Comparison of ENCODE assay signal across 1 cellular context in the genomic region with DNA sequence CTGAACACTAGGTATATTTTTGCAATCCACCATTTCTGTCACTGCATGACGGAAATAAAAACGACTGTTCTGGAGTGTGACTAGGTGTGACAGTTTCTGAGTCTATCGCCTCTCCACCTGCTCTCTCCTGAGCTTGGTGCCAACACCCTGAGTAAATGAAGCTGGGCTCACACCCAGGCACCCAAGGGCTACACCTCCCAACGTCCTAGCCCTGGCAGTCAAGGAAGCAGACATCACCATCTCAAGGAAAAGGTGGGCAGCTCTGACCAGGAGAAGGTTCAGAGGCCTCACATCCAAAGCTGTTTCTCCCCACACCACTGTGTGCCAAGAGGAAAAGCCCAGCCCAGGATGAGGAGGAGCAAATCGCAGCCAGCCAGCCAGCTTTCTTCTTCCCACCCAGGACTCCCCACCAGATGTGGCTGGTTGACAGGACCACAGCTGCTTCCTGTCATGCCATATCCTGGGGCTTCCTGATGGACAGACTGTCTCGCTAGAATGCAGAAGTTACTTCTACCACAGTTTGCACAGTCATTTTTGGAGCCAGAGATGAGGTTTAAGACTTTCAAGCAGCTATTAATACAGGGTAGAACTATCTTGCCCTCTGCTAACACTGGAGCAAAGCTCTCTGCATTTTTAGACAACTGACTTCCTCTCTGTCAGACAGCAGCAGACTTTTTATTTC.
TF ChIP-seq lines count a peak whose summit lies in the region.

No MANE protein-coding gene starts in this region.

TF ChIP-seq in GM12878, 131 proteins besides CTCF, POLR2A, EP300 and RAD21 (continued from another document and continues in another):
- peak in 1 of 2 experiments; percentile 92; a peak in 2 of 4 replicates for TF ChIP-seq ETV6 (conservative IDR thresholded peaks at IDR 0.05 in 1 of 2, IDR thresholded peaks at IDR 0.05 in 1 of 2; ENCODE audit: borderline replicate concordance in 1 of 2, low read depth in 1 of 2)
- TF ChIP-seq CREB1 (IDR thresholded peaks at IDR 0.05; ENCODE audit: low read depth), result peak; percentile 73
- TF ChIP-seq, protein P1, sequence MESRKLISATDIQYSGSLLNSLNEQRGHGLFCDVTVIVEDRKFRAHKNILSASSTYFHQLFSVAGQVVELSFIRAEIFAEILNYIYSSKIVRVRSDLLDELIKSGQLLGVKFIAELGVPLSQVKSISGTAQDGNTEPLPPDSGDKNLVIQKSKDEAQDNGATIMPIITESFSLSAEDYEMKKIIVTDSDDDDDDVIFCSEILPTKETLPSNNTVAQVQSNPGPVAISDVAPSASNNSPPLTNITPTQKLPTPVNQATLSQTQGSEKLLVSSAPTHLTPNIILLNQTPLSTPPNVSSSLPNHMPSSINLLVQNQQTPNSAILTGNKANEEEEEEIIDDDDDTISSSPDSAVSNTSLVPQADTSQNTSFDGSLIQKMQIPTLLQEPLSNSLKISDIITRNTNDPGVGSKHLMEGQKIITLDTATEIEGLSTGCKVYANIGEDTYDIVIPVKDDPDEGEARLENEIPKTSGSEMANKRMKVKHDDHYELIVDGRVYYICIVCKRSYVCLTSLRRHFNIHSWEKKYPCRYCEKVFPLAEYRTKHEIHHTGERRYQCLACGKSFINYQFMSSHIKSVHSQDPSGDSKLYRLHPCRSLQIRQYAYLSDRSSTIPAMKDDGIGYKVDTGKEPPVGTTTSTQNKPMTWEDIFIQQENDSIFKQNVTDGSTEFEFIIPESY (IDR thresholded peaks at IDR 0.05), result no peak
- TF ChIP-seq CBFB (IDR thresholded peaks at IDR 0.05; ENCODE audit: low read depth), result peak; percentile 88
- no peak for TF ChIP-seq KAT2A (conservative IDR thresholded peaks at IDR 0.05; ENCODE audit: control insufficient read depth, low read depth, low read length)
- peak; percentile 96 for TF ChIP-seq MTA3 (IDR thresholded peaks at IDR 0.05; ENCODE audit: borderline replicate concordance, low read length)
- TF ChIP-seq RUNX3 (IDR thresholded peaks at IDR 0.05; ENCODE audit: low read length), result peak; percentile 98
- TF ChIP-seq RAD51 (IDR thresholded peaks at IDR 0.05), result peak; percentile 22; the same call in 1 of the 2 replicates
- peak; percentile 99 for TF ChIP-seq NFIC (IDR thresholded peaks at IDR 0.05; ENCODE audit: low read depth, low read length)
- TF ChIP-seq, protein P2, sequence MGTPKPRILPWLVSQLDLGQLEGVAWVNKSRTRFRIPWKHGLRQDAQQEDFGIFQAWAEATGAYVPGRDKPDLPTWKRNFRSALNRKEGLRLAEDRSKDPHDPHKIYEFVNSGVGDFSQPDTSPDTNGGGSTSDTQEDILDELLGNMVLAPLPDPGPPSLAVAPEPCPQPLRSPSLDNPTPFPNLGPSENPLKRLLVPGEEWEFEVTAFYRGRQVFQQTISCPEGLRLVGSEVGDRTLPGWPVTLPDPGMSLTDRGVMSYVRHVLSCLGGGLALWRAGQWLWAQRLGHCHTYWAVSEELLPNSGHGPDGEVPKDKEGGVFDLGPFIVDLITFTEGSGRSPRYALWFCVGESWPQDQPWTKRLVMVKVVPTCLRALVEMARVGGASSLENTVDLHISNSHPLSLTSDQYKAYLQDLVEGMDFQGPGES (IDR thresholded peaks at IDR 0.05), result 0 out of 2 replicates have a peak, but pooled peaks have one; percentile 10
- peak; percentile 90; the same call in 1 of the 2 replicates for TF ChIP-seq ZBED1 (IDR thresholded peaks at IDR 0.05; ENCODE audit: borderline replicate concordance)
- 0 out of 2 replicates have a peak, but pooled peaks have one; percentile 40 for TF ChIP-seq RCOR1 (conservative IDR thresholded peaks at IDR 0.05; ENCODE audit: low read depth, low read length)
- 0 out of 2 replicates have a peak, but pooled peaks have one; percentile 34 for TF ChIP-seq WRNIP1 (IDR thresholded peaks at IDR 0.05; ENCODE audit: borderline replicate concordance, low read depth, low read length)
- TF ChIP-seq MXI1 (IDR thresholded peaks at IDR 0.05; ENCODE audit: low read depth, low read length), result peak; percentile 76
- TF ChIP-seq, protein P3, sequence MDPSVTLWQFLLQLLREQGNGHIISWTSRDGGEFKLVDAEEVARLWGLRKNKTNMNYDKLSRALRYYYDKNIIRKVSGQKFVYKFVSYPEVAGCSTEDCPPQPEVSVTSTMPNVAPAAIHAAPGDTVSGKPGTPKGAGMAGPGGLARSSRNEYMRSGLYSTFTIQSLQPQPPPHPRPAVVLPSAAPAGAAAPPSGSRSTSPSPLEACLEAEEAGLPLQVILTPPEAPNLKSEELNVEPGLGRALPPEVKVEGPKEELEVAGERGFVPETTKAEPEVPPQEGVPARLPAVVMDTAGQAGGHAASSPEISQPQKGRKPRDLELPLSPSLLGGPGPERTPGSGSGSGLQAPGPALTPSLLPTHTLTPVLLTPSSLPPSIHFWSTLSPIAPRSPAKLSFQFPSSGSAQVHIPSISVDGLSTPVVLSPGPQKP (IDR thresholded peaks at IDR 0.05; ENCODE audit: low read depth, low read length), result no peak
- TF ChIP-seq, protein P4, sequence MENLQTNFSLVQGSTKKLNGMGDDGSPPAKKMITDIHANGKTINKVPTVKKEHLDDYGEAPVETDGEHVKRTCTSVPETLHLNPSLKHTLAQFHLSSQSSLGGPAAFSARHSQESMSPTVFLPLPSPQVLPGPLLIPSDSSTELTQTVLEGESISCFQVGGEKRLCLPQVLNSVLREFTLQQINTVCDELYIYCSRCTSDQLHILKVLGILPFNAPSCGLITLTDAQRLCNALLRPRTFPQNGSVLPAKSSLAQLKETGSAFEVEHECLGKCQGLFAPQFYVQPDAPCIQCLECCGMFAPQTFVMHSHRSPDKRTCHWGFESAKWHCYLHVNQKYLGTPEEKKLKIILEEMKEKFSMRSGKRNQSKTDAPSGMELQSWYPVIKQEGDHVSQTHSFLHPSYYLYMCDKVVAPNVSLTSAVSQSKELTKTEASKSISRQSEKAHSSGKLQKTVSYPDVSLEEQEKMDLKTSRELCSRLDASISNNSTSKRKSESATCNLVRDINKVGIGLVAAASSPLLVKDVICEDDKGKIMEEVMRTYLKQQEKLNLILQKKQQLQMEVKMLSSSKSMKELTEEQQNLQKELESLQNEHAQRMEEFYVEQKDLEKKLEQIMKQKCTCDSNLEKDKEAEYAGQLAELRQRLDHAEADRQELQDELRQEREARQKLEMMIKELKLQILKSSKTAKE (IDR thresholded peaks at IDR 0.05; ENCODE audit: low read depth, poor library complexity, severe bottlenecking), result peak; percentile 98
- TF ChIP-seq CEBPB (IDR thresholded peaks at IDR 0.05; ENCODE audit: borderline replicate concordance in 1 of 2, low read depth in 2 of 2, low read length in 2 of 2), result no peak; a peak in 1 of 4 replicates
- peak; percentile 85; the same call in 1 of the 2 replicates for TF ChIP-seq CBX5 (IDR thresholded peaks at IDR 0.05; ENCODE audit: low read depth)
- TF ChIP-seq IKZF1 (conservative IDR thresholded peaks at IDR 0.05), result peak; percentile 98
- TF ChIP-seq, protein P5, sequence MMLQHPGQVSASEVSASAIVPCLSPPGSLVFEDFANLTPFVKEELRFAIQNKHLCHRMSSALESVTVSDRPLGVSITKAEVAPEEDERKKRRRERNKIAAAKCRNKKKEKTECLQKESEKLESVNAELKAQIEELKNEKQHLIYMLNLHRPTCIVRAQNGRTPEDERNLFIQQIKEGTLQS (IDR thresholded peaks at IDR 0.05; ENCODE audit: borderline replicate concordance, extremely low read depth, low read depth, low read length), result no peak
- peak; percentile 96 for TF ChIP-seq JUND (IDR thresholded peaks at IDR 0.05; ENCODE audit: low read depth, low read length)
- TF ChIP-seq, protein P6, sequence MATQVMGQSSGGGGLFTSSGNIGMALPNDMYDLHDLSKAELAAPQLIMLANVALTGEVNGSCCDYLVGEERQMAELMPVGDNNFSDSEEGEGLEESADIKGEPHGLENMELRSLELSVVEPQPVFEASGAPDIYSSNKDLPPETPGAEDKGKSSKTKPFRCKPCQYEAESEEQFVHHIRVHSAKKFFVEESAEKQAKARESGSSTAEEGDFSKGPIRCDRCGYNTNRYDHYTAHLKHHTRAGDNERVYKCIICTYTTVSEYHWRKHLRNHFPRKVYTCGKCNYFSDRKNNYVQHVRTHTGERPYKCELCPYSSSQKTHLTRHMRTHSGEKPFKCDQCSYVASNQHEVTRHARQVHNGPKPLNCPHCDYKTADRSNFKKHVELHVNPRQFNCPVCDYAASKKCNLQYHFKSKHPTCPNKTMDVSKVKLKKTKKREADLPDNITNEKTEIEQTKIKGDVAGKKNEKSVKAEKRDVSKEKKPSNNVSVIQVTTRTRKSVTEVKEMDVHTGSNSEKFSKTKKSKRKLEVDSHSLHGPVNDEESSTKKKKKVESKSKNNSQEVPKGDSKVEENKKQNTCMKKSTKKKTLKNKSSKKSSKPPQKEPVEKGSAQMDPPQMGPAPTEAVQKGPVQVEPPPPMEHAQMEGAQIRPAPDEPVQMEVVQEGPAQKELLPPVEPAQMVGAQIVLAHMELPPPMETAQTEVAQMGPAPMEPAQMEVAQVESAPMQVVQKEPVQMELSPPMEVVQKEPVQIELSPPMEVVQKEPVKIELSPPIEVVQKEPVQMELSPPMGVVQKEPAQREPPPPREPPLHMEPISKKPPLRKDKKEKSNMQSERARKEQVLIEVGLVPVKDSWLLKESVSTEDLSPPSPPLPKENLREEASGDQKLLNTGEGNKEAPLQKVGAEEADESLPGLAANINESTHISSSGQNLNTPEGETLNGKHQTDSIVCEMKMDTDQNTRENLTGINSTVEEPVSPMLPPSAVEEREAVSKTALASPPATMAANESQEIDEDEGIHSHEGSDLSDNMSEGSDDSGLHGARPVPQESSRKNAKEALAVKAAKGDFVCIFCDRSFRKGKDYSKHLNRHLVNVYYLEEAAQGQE (IDR thresholded peaks at IDR 0.05; ENCODE audit: low read depth, low read length), result peak; percentile 36; the same call in 1 of the 2 replicates
- TF ChIP-seq SPI1 (IDR thresholded peaks at IDR 0.05; ENCODE audit: borderline replicate concordance, insufficient read depth, low read depth, low read length), result peak; percentile 87
- TF ChIP-seq, protein P7, sequence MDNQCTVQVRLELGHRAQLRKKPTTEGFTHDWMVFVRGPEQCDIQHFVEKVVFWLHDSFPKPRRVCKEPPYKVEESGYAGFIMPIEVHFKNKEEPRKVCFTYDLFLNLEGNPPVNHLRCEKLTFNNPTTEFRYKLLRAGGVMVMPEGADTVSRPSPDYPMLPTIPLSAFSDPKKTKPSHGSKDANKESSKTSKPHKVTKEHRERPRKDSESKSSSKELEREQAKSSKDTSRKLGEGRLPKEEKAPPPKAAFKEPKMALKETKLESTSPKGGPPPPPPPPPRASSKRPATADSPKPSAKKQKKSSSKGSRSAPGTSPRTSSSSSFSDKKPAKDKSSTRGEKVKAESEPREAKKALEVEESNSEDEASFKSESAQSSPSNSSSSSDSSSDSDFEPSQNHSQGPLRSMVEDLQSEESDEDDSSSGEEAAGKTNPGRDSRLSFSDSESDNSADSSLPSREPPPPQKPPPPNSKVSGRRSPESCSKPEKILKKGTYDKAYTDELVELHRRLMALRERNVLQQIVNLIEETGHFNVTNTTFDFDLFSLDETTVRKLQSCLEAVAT (IDR thresholded peaks at IDR 0.05), result peak; percentile 87
- TF ChIP-seq, protein P8, sequence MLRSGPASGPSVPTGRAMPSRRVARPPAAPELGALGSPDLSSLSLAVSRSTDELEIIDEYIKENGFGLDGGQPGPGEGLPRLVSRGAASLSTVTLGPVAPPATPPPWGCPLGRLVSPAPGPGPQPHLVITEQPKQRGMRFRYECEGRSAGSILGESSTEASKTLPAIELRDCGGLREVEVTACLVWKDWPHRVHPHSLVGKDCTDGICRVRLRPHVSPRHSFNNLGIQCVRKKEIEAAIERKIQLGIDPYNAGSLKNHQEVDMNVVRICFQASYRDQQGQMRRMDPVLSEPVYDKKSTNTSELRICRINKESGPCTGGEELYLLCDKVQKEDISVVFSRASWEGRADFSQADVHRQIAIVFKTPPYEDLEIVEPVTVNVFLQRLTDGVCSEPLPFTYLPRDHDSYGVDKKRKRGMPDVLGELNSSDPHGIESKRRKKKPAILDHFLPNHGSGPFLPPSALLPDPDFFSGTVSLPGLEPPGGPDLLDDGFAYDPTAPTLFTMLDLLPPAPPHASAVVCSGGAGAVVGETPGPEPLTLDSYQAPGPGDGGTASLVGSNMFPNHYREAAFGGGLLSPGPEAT (IDR thresholded peaks at IDR 0.05; ENCODE audit: low read depth), result peak; percentile 92
- TF ChIP-seq HDGF (IDR thresholded peaks at IDR 0.05), result no peak
- 0 out of 2 replicates have a peak, but pooled peaks have one; percentile 12 for TF ChIP-seq SMARCA5 (IDR thresholded peaks at IDR 0.05)
- peak; percentile 87 for TF ChIP-seq TCF7 (IDR thresholded peaks at IDR 0.05; ENCODE audit: borderline replicate concordance)
- TF ChIP-seq NR2F1 (conservative IDR thresholded peaks at IDR 0.05), result peak; percentile 44; the same call in 1 of the 2 replicates
- TF ChIP-seq BHLHE40 (IDR thresholded peaks at IDR 0.05; ENCODE audit: borderline replicate concordance in 1 of 2, low read depth in 2 of 2, low read length in 1 of 2), result peak; percentile 48 to 65; a peak in 3 of 4 replicates
- TF ChIP-seq, protein P9, sequence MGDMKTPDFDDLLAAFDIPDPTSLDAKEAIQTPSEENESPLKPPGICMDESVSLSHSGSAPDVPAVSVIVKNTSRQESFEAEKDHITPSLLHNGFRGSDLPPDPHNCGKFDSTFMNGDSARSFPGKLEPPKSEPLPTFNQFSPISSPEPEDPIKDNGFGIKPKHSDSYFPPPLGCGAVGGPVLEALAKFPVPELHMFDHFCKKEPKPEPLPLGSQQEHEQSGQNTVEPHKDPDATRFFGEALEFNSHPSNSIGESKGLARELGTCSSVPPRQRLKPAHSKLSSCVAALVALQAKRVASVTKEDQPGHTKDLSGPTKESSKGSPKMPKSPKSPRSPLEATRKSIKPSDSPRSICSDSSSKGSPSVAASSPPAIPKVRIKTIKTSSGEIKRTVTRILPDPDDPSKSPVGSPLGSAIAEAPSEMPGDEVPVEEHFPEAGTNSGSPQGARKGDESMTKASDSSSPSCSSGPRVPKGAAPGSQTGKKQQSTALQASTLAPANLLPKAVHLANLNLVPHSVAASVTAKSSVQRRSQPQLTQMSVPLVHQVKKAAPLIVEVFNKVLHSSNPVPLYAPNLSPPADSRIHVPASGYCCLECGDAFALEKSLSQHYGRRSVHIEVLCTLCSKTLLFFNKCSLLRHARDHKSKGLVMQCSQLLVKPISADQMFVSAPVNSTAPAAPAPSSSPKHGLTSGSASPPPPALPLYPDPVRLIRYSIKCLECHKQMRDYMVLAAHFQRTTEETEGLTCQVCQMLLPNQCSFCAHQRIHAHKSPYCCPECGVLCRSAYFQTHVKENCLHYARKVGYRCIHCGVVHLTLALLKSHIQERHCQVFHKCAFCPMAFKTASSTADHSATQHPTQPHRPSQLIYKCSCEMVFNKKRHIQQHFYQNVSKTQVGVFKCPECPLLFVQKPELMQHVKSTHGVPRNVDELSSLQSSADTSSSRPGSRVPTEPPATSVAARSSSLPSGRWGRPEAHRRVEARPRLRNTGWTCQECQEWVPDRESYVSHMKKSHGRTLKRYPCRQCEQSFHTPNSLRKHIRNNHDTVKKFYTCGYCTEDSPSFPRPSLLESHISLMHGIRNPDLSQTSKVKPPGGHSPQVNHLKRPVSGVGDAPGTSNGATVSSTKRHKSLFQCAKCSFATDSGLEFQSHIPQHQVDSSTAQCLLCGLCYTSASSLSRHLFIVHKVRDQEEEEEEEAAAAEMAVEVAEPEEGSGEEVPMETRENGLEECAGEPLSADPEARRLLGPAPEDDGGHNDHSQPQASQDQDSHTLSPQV (IDR thresholded peaks at IDR 0.05), result no peak
- TF ChIP-seq HCFC1 (IDR thresholded peaks at IDR 0.05; ENCODE audit: low read length), result no peak
- TF ChIP-seq SREBF1 (IDR thresholded peaks at IDR 0.05; ENCODE audit: low read length), result no peak
- TF ChIP-seq YY1 (IDR thresholded peaks at IDR 0.05; ENCODE audit: low read depth, low read length), result 0 out of 2 replicates have a peak, but pooled peaks have one; percentile 16
- TF ChIP-seq BACH1 (IDR thresholded peaks at IDR 0.05; ENCODE audit: borderline replicate concordance), result peak; percentile 83; the same call in 1 of the 2 replicates
- TF ChIP-seq DPF2 (IDR thresholded peaks at IDR 0.05), result peak; percentile 98
- no peak for TF ChIP-seq MYC (IDR thresholded peaks at IDR 0.05; ENCODE audit: insufficient read depth, insufficient read length, insufficient replicate concordance, low read length, severe bottlenecking)
- TF ChIP-seq CHD4 (IDR thresholded peaks at IDR 0.05), result no peak
- TF ChIP-seq SRF (IDR thresholded peaks at IDR 0.05; ENCODE audit: low read depth in 2 of 2, low read length in 2 of 2), result peak; percentile 16 to 86; a peak in 2 of 4 replicates
